8 cellular contexts compared by ENCODE assay signal in the genomic region with DNA sequence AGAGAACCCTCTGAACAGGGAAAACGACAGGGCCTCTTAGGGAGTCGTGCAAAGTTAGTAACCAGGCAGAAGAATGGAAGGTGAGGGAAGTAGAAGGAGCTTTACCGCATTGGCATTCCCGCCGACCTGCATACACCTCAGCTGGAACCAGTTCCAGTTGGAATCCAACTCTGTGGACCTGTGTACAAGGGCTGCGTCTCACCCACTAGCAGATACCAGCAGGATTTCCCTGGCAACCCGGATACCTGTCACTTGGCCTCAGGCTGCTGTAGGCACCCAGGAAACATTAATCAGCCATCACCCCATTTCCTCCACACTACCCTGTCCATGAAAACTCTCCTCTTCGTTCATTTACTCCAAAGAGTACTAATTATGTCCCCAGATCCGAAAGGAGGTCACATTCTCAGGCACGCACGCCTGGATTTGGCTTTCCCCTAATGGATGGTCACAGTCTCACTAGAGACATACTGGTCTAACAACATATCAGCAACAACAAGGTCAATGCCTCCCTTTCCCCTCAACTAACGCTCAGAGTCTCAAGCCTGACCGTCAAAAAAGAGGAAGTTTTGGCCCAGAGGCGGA. TPM values are rescaled to one million over a fixed set of nuclear protein-coding genes. Genes with fewer than 3 reads are reported as not detected.
A peak's percentile ranks its signal among the peaks of the same experiment; 100 is the strongest.
DNase-seq lines count a peak whose midpoint lies in the region; ATAC-seq lines count a peak whose summit lies in the region.

No MANE protein-coding gene starts in this region.

- H3K4me3 ChIP-seq in CD8-positive, alpha-beta memory T cell (ENCODE audit: low read length) = peak overlapping the region; percentile 88
- peak overlapping the region; percentile 98 for H3K4me3 ChIP-seq in neuron (ENCODE audit: low read length)

- H3K9me3 ChIP-seq in CD8-positive, alpha-beta memory T cell (ENCODE audit: low read length) = no peaks in the 10 kb centered on the region
- no peaks in the 10 kb centered on the region for H3K9me3 ChIP-seq in neuron (ENCODE audit: low read length)

- peak overlapping the region; percentile 94 to 100 (median 99) for H3K4me3 Mint-ChIP-seq in CD8-positive, alpha-beta memory T cell
- peak overlapping the region; percentile 98 for H3K4me3 Mint-ChIP-seq in dendritic cell treated with granulocyte-macrophage colony-stimulating factor and Interleukin-4, amounts not matched to agents 40 ng/mL and 50 ng/mL, for 4 days

- peaks cover 0 to 4% (median 0%) of the 10 kb centered on the region in 5 donors for H3K9me3 Mint-ChIP-seq in CD8-positive, alpha-beta memory T cell
- no peaks in the 10 kb centered on the region for H3K9me3 Mint-ChIP-seq in dendritic cell treated with granulocyte-macrophage colony-stimulating factor and Interleukin-4, amounts not matched to agents 40 ng/mL and 50 ng/mL, for 4 days

- H3K27me3 Mint-ChIP-seq in CD8-positive, alpha-beta memory T cell = peaks cover 0 to 4% of the 10 kb centered on the region in 2 donors
- no peaks in the 10 kb centered on the region for H3K27me3 Mint-ChIP-seq in dendritic cell treated with granulocyte-macrophage colony-stimulating factor and Interleukin-4, amounts not matched to agents 40 ng/mL and 50 ng/mL, for 4 days

- H3K36me3 ChIP-seq in CD8-positive, alpha-beta memory T cell (ENCODE audit: insufficient read depth, low read length) = peaks cover 37% of the 10 kb centered on the region
- H3K36me3 ChIP-seq in neuron (ENCODE audit: insufficient read depth, low read length) = peaks cover 41% of the 10 kb centered on the region

- no peak for DNase-seq in CD8-positive, alpha-beta memory T cell
- DNase-seq in NOMO-1 treated with DMSO at 0.1 percent for 48 hours (lab: John Stamatoyannopoulos, UW; ENCODE audit: unreplicated experiment) = peak; percentile 71
- DNase-seq in SHP77 treated with DMSO at 0.1 percent for 48 hours (lab: John Stamatoyannopoulos, UW) = no peak
- no peak for DNase-seq in NCI-H510A treated with DMSO at 0.1 percent for 48 hours (lab: John Stamatoyannopoulos, UW)
- DNase-seq in globus pallidus (ENCODE audit: low spot score) = no peak

- peaks cover 28 to 65% (median 49%) of the 10 kb centered on the region in 3 donors for H3K4me1 Mint-ChIP-seq in CD8-positive, alpha-beta memory T cell
- peaks cover 55% of the 10 kb centered on the region for H3K4me1 Mint-ChIP-seq in dendritic cell treated with granulocyte-macrophage colony-stimulating factor and Interleukin-4, amounts not matched to agents 40 ng/mL and 50 ng/mL, for 4 days (ENCODE audit: low read depth)

- ATAC-seq in HG02678 (IDR thresholded peaks at IDR 0.05; ENCODE audit: unreplicated experiment) = no peak

- H3K27ac Mint-ChIP-seq in CD8-positive, alpha-beta memory T cell = peak overlapping the region; percentile 97 to 100 (median 98)
- H3K27ac Mint-ChIP-seq in dendritic cell treated with granulocyte-macrophage colony-stimulating factor and Interleukin-4, amounts not matched to agents 40 ng/mL and 50 ng/mL, for 4 days = peak overlapping the region; percentile 91

- POLR2A ChIA-PET in CD8-positive, alpha-beta memory T cell (lab: Charles Lee) = interaction anchor here (0.5 to 1.0 kb wide), 2 partner anchors 20 to 105 kb away, joined by 3 read pairs; no protein-coding TSS in a partner anchor

- CTCF ChIA-PET in CD8-positive, alpha-beta memory T cell (lab: Charles Lee) = interaction anchor here (0.6 to 2.2 kb wide), 3 partner anchors 30 to 467 kb away, joined by 3 to 5 read pairs (median 3); no protein-coding TSS in a partner anchor

- H2AFZ ChIP-seq in neuron (ENCODE audit: low read depth, low read length) = no peak overlapping the region

- H3K27ac ChIP-seq in CD8-positive, alpha-beta memory T cell (ENCODE audit: low read depth, low read length) = peak overlapping the region; percentile 82

- H3K27me3 ChIP-seq in CD8-positive, alpha-beta memory T cell (ENCODE audit: insufficient read depth, low read length, poor library complexity, severe bottlenecking) = no peaks in the 10 kb centered on the region
- H3K27me3 ChIP-seq in neuron (ENCODE audit: insufficient read depth, low read length) = no peaks in the 10 kb centered on the region

- H3K36me3 Mint-ChIP-seq in CD8-positive, alpha-beta memory T cell = peaks cover 0 to 58% (median 10%) of the 10 kb centered on the region in 3 donors
- H3K36me3 Mint-ChIP-seq in dendritic cell treated with granulocyte-macrophage colony-stimulating factor and Interleukin-4, amounts not matched to agents 40 ng/mL and 50 ng/mL, for 4 days (ENCODE audit: low read depth) = peaks cover 61% of the 10 kb centered on the region

- peaks cover 22% of the 10 kb centered on the region for H3K4me1 ChIP-seq in CD8-positive, alpha-beta memory T cell (ENCODE audit: insufficient read depth, low read length)
- peaks cover 20% of the 10 kb centered on the region for H3K4me1 ChIP-seq in neuron (ENCODE audit: insufficient read depth, low read length)

- intact Hi-C loops in dendritic cell treated with granulocyte-macrophage colony-stimulating factor and Interleukin-4, amounts not matched to agents 40 ng/mL and 50 ng/mL, for 4 days (cut with micrococcal nuclease) = no loop called here

RNA-seq across cellular contexts. Expression of a gene that starts 0.8 kb away (rescaled TPM):
- total RNA-seq in CD8-positive, alpha-beta memory T cell = 100 to 1,000 TPM; 100 to 104 TPM
- polyA plus RNA-seq in CD8-positive, alpha-beta memory T cell = 90.6 TPM

RNA-seq across cellular contexts. Expression of a gene that starts 10.4 kb away (rescaled TPM):
- 1 to 10 TPM; 7.9 to 9.2 TPM for total RNA-seq in CD8-positive, alpha-beta memory T cell
- not detected for polyA plus RNA-seq in CD8-positive, alpha-beta memory T cell

RNA-seq across cellular contexts. Expression of a gene that starts 38.9 kb away (rescaled TPM):
- total RNA-seq in CD8-positive, alpha-beta memory T cell = 100 to 1,000 TPM; 170 to 172 TPM
- polyA plus RNA-seq in CD8-positive, alpha-beta memory T cell = 34.4 TPM
